In the genomic region with DNA sequence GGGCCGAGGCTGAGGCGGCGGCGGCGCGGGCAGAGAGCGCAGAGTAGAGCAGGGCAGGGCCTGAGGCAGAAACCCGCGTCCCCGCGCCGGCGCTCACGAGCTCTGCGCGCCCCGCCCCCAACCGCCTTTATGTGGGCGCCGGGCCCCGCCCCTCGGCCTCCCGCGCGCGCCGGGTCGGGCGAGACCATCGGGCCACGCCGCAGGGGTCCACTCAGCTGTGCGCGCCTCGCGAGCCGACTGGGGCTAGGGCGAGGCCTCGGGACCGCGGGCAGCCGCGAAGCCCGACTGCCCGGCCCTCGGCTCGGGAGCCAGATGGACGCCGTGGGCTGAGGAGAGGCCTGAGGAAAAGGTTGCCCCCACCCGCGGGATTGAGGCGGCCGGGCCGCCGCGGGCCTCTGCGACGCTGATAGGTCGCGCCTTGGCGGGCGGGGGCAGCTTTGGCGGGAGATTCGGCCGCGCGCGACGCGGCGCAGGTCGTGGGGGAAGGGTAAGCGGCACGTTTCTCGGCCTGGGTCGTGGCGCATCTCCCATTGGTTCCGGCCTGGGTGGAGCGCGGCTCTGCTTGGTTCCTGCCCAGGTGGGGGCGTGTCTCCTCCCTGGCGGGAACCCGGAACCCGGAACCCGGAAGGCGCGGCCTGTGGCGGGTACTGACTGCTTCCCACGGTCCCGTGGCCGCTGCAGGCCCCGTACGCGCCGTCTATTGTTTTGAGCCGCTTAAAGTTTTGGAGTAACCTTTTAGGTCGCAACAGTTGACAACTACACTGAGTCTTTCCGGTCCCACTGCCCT, we compare ENCODE assay signal across 1 cellular context.
A peak's percentile ranks its signal among the peaks of the same experiment; 100 is the strongest.
TF ChIP-seq lines count a peak whose summit lies in the region.

A gene (minus strand): TSS at position 104 of the 787 bp plus-strand sequence. CDS start 131 bp downstream, outside the sequence.

TF ChIP-seq in HepG2, 621 proteins besides CTCF, POLR2A, EP300 and RAD21 (continued from another document and continues in another):
- TF ChIP-seq, protein P1, sequence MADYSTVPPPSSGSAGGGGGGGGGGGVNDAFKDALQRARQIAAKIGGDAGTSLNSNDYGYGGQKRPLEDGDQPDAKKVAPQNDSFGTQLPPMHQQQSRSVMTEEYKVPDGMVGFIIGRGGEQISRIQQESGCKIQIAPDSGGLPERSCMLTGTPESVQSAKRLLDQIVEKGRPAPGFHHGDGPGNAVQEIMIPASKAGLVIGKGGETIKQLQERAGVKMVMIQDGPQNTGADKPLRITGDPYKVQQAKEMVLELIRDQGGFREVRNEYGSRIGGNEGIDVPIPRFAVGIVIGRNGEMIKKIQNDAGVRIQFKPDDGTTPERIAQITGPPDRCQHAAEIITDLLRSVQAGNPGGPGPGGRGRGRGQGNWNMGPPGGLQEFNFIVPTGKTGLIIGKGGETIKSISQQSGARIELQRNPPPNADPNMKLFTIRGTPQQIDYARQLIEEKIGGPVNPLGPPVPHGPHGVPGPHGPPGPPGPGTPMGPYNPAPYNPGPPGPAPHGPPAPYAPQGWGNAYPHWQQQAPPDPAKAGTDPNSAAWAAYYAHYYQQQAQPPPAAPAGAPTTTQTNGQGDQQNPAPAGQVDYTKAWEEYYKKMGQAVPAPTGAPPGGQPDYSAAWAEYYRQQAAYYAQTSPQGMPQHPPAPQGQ (CRISPR knock-in tag; IDR thresholded peaks at IDR 0.05; ENCODE audit: borderline replicate concordance) = no peak
- TF ChIP-seq, protein P2, sequence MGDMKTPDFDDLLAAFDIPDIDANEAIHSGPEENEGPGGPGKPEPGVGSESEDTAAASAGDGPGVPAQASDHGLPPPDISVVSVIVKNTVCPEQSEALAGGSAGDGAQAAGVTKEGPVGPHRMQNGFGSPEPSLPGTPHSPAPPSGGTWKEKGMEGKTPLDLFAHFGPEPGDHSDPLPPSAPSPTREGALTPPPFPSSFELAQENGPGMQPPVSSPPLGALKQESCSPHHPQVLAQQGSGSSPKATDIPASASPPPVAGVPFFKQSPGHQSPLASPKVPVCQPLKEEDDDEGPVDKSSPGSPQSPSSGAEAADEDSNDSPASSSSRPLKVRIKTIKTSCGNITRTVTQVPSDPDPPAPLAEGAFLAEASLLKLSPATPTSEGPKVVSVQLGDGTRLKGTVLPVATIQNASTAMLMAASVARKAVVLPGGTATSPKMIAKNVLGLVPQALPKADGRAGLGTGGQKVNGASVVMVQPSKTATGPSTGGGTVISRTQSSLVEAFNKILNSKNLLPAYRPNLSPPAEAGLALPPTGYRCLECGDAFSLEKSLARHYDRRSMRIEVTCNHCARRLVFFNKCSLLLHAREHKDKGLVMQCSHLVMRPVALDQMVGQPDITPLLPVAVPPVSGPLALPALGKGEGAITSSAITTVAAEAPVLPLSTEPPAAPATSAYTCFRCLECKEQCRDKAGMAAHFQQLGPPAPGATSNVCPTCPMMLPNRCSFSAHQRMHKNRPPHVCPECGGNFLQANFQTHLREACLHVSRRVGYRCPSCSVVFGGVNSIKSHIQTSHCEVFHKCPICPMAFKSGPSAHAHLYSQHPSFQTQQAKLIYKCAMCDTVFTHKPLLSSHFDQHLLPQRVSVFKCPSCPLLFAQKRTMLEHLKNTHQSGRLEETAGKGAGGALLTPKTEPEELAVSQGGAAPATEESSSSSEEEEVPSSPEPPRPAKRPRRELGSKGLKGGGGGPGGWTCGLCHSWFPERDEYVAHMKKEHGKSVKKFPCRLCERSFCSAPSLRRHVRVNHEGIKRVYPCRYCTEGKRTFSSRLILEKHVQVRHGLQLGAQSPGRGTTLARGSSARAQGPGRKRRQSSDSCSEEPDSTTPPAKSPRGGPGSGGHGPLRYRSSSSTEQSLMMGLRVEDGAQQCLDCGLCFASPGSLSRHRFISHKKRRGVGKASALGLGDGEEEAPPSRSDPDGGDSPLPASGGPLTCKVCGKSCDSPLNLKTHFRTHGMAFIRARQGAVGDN (CRISPR knock-in tag; IDR thresholded peaks at IDR 0.05) = peak; percentile 97
- peak; percentile 79; the same call in 1 of the 2 replicates for TF ChIP-seq ZFP1 (CRISPR knock-in tag; IDR thresholded peaks at IDR 0.05)
- peak; percentile 94; the same call in 1 of the 2 replicates for TF ChIP-seq PAWR (CRISPR knock-in tag; IDR thresholded peaks at IDR 0.05; ENCODE audit: borderline replicate concordance)
- TF ChIP-seq, protein P3, sequence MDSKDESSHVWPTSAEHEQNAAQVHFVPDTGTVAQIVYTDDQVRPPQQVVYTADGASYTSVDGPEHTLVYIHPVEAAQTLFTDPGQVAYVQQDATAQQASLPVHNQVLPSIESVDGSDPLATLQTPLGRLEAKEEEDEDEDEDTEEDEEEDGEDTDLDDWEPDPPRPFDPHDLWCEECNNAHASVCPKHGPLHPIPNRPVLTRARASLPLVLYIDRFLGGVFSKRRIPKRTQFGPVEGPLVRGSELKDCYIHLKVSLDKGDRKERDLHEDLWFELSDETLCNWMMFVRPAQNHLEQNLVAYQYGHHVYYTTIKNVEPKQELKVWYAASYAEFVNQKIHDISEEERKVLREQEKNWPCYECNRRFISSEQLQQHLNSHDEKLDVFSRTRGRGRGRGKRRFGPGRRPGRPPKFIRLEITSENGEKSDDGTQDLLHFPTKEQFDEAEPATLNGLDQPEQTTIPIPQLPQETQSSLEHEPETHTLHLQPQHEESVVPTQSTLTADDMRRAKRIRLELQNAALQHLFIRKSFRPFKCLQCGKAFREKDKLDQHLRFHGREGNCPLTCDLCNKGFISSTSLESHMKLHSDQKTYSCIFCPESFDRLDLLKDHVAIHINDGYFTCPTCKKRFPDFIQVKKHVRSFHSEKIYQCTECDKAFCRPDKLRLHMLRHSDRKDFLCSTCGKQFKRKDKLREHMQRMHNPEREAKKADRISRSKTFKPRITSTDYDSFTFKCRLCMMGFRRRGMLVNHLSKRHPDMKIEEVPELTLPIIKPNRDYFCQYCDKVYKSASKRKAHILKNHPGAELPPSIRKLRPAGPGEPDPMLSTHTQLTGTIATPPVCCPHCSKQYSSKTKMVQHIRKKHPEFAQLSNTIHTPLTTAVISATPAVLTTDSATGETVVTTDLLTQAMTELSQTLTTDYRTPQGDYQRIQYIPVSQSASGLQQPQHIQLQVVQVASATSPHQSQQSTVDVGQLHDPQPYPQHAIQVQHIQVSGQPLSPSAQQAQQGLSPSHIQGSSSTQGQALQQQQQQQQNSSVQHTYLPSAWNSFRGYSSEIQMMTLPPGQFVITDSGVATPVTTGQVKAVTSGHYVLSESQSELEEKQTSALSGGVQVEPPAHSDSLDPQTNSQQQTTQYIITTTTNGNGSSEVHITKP (CRISPR knock-in tag; IDR thresholded peaks at IDR 0.05; ENCODE audit: low read depth) = peak; percentile 98
- TF ChIP-seq ZNF260 (CRISPR knock-in tag; IDR thresholded peaks at IDR 0.05; ENCODE audit: borderline replicate concordance, low read depth) = no peak
- no peak for TF ChIP-seq SMC3 (IDR thresholded peaks at IDR 0.05; ENCODE audit: low read length)
- TF ChIP-seq CENPX (CRISPR knock-in tag; IDR thresholded peaks at IDR 0.05) = no peak
- TF ChIP-seq IKZF4 (CRISPR knock-in tag; IDR thresholded peaks at IDR 0.05; ENCODE audit: borderline replicate concordance, low read depth, not compliant biosample characterization) = peak; percentile 96
- TF ChIP-seq, protein P4, sequence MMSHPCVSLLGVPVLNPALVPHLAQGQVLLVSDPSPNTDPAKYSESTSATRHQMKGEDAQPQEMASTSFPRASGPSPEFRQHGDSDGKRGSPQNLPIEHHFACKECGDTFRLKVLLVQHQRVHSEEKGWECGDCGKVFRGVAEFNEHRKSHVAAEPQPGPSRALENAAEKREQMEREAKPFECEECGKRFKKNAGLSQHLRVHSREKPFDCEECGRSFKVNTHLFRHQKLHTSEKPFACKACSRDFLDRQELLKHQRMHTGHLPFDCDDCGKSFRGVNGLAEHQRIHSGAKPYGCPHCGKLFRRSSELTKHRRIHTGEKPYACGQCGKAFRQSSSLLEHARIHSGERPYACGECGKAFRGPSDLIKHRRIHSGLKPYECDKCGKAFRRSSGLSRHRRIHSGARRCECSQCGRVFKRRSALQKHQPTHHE (CRISPR knock-in tag; IDR thresholded peaks at IDR 0.05; ENCODE audit: borderline replicate concordance) = peak; percentile 99
- TF ChIP-seq ATAD3A (CRISPR knock-in tag; IDR thresholded peaks at IDR 0.05) = no peak
- TF ChIP-seq, protein P5, sequence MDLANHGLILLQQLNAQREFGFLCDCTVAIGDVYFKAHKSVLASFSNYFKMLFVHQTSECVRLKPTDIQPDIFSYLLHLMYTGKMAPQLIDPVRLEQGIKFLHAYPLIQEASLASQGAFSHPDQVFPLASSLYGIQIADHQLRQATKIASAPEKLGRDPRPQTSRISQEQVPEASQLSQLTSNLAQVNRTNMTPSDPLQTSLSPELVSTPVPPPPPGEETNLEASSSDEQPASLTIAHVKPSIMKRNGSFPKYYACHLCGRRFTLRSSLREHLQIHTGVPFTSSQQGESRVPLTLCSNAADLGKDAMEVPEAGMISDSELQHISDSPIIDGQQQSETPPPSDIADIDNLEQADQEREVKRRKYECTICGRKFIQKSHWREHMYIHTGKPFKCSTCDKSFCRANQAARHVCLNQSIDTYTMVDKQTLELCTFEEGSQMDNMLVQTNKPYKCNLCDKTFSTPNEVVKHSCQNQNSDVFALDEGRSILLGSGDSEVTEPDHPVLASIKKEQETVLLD (CRISPR knock-in tag; IDR thresholded peaks at IDR 0.05; ENCODE audit: low read depth) = peak; percentile 91; the same call in 1 of the 2 replicates
- TF ChIP-seq ZNF761 (CRISPR knock-in tag; conservative IDR thresholded peaks at IDR 0.05) = peak; percentile 95
- peak; percentile 99 for TF ChIP-seq ZNF234 (CRISPR knock-in tag; conservative IDR thresholded peaks at IDR 0.05)
- peak; percentile 62 for TF ChIP-seq TAF1 (CRISPR knock-in tag; IDR thresholded peaks at IDR 0.05)
- TF ChIP-seq STAG1 (CRISPR knock-in tag; IDR thresholded peaks at IDR 0.05) = no peak
- TF ChIP-seq, protein P6, sequence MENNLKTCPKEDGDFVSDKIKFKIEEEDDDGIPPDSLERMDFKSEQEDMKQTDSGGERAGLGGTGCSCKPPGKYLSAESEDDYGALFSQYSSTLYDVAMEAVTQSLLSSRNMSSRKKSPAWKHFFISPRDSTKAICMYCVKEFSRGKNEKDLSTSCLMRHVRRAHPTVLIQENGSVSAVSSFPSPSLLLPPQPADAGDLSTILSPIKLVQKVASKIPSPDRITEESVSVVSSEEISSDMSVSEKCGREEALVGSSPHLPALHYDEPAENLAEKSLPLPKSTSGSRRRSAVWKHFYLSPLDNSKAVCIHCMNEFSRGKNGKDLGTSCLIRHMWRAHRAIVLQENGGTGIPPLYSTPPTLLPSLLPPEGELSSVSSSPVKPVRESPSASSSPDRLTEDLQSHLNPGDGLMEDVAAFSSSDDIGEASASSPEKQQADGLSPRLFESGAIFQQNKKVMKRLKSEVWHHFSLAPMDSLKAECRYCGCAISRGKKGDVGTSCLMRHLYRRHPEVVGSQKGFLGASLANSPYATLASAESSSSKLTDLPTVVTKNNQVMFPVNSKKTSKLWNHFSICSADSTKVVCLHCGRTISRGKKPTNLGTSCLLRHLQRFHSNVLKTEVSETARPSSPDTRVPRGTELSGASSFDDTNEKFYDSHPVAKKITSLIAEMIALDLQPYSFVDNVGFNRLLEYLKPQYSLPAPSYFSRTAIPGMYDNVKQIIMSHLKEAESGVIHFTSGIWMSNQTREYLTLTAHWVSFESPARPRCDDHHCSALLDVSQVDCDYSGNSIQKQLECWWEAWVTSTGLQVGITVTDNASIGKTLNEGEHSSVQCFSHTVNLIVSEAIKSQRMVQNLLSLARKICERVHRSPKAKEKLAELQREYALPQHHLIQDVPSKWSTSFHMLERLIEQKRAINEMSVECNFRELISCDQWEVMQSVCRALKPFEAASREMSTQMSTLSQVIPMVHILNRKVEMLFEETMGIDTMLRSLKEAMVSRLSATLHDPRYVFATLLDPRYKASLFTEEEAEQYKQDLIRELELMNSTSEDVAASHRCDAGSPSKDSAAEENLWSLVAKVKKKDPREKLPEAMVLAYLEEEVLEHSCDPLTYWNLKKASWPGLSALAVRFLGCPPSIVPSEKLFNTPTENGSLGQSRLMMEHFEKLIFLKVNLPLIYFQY (CRISPR knock-in tag; IDR thresholded peaks at IDR 0.05; ENCODE audit: borderline replicate concordance) = peak; percentile 89; the same call in 1 of the 2 replicates
- TF ChIP-seq JUN (CRISPR knock-in tag; IDR thresholded peaks at IDR 0.05) = peak; percentile 79
- peak; percentile 97 for TF ChIP-seq MED13 (CRISPR knock-in tag; IDR thresholded peaks at IDR 0.05)
- TF ChIP-seq SNRNP70 (IDR thresholded peaks at IDR 0.05; ENCODE audit: low read depth, low read length) = no peak
- TF ChIP-seq, protein P7, sequence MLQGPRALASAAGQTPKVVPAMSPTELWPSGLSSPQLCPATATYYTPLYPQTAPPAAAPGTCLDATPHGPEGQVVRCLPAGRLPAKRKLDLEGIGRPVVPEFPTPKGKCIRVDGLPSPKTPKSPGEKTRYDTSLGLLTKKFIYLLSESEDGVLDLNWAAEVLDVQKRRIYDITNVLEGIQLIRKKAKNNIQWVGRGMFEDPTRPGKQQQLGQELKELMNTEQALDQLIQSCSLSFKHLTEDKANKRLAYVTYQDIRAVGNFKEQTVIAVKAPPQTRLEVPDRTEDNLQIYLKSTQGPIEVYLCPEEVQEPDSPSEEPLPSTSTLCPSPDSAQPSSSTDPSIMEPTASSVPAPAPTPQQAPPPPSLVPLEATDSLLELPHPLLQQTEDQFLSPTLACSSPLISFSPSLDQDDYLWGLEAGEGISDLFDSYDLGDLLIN (CRISPR knock-in tag; IDR thresholded peaks at IDR 0.05; ENCODE audit: borderline replicate concordance) = peak; percentile 100
- peak; percentile 91 for TF ChIP-seq HOXA3 (CRISPR knock-in tag; IDR thresholded peaks at IDR 0.05)
- TF ChIP-seq KLF16 (CRISPR knock-in tag; IDR thresholded peaks at IDR 0.05) = peak in 1 of 2 experiments; percentile 97; a peak in 3 of 4 replicates
- TF ChIP-seq FOXA3 (CRISPR knock-in tag; IDR thresholded peaks at IDR 0.05) = no peak
- peak; percentile 67; the same call in 1 of the 2 replicates for TF ChIP-seq PITX1 (CRISPR knock-in tag; IDR thresholded peaks at IDR 0.05)
- TF ChIP-seq ZNF83 (CRISPR knock-in tag; IDR thresholded peaks at IDR 0.05; ENCODE audit: borderline replicate concordance) = no peak
- peak; percentile 74 for TF ChIP-seq GATAD1 (CRISPR knock-in tag; IDR thresholded peaks at IDR 0.05)
- TF ChIP-seq RFXAP (CRISPR knock-in tag; IDR thresholded peaks at IDR 0.05; ENCODE audit: borderline replicate concordance) = peak; percentile 97
- TF ChIP-seq ZNF709 (CRISPR knock-in tag; IDR thresholded peaks at IDR 0.05) = peak; percentile 98
- TF ChIP-seq ZNF577 (CRISPR knock-in tag; IDR thresholded peaks at IDR 0.05; ENCODE audit: borderline replicate concordance, low read depth) = peak; percentile 89; the same call in 1 of the 2 replicates
- TF ChIP-seq, protein P8, sequence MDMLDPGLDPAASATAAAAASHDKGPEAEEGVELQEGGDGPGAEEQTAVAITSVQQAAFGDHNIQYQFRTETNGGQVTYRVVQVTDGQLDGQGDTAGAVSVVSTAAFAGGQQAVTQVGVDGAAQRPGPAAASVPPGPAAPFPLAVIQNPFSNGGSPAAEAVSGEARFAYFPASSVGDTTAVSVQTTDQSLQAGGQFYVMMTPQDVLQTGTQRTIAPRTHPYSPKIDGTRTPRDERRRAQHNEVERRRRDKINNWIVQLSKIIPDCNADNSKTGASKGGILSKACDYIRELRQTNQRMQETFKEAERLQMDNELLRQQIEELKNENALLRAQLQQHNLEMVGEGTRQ (IDR thresholded peaks at IDR 0.05; ENCODE audit: low read depth, low read length) = no peak
- TF ChIP-seq, protein P8 (CRISPR knock-in tag; IDR thresholded peaks at IDR 0.05; ENCODE audit: borderline replicate concordance) = peak; percentile 39; the same call in 1 of the 2 replicates
- no peak for TF ChIP-seq RFX3 (CRISPR knock-in tag; IDR thresholded peaks at IDR 0.05)
- peak; percentile 99 for TF ChIP-seq SALL2 (CRISPR knock-in tag; IDR thresholded peaks at IDR 0.05)
